In the genomic region with DNA sequence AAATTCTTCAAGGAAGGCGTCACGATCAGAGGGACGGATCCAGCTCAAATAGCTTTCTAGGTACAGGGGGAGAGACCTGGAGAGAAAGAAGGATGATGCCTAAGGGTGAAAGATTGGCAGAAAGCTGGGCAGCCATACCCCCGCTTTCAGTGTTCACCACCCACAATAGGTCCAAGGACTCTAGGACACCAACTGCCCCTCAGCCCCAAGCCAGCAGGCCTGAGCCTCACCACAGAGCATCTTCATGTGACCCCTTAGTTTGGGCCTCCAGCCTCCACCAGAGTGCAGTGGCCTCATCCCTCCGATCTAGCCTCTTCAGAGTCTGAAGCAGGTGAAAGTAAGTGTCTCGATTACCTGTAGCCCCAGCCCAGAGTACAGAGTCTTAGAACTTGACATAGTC, we compare ENCODE assay signal across 15 cellular contexts. TPM values are rescaled to one million over a fixed set of nuclear protein-coding genes. Genes with fewer than 3 reads are reported as not detected.
DNase-seq lines count a peak whose midpoint lies in the region; ATAC-seq and TF ChIP-seq lines count a peak whose summit lies in the region.
"Had no signal": no experiment of that assay in that cellular context is flagged by ENCODE, and none has a peak within 500 bp of the region (broad histone marks: within the 10 kb centered on the region; RNA-seq: fewer than 3 reads in every experiment).

No MANE protein-coding gene starts in this region.

- no peak for TF ChIP-seq CTCF in brain (conservative IDR thresholded peaks at IDR 0.05)
- TF ChIP-seq CTCF in nephron (IDR thresholded peaks at IDR 0.05; ENCODE audit: unreplicated experiment in 3 of 3), result no peak
- TF ChIP-seq CTCF in type B pancreatic cell (conservative IDR thresholded peaks at IDR 0.05), result no peak

- H3K9me3 Mint-ChIP-seq in activated CD8-positive, alpha-beta memory T cell treated with anti-CD3 and anti-CD28 coated beads, Interleukin-2, amount 10 ng/mL, durations not matched to agents 7 days and 5 days (ENCODE audit: low read depth), result no peaks in the 10 kb centered on the region
- H3K9me3 Mint-ChIP-seq in brain (no peaks in the 10 kb centered on the region), nephron (no peaks in the 10 kb centered on the region), type B pancreatic cell (no peaks in the 10 kb centered on the region)
- H3K9me3 Mint-ChIP-seq: CD8-positive, alpha-beta T cell had no signal

- no peak for ATAC-seq in activated CD8-positive, alpha-beta memory T cell treated with anti-CD3 and anti-CD28 coated beads, Interleukin-2, amount 10 ng/mL, durations not matched to agents 7 days and 5 days
- ATAC-seq: CD8-positive, alpha-beta T cell; HCT116; K562 had no signal

- no peaks in the 10 kb centered on the region for H3K27me3 Mint-ChIP-seq in activated CD8-positive, alpha-beta memory T cell treated with anti-CD3 and anti-CD28 coated beads, Interleukin-2, amount 10 ng/mL, durations not matched to agents 7 days and 5 days
- H3K27me3 Mint-ChIP-seq in brain (peaks cover 7% of the 10 kb centered on the region), nephron (ENCODE audit: low read depth) (no peaks in the 10 kb centered on the region), type B pancreatic cell (no peaks in the 10 kb centered on the region)

- H3K4me3 Mint-ChIP-seq in activated CD8-positive, alpha-beta memory T cell treated with anti-CD3 and anti-CD28 coated beads, Interleukin-2, amount 10 ng/mL, durations not matched to agents 7 days and 5 days, result no peak overlapping the region
- H3K4me3 Mint-ChIP-seq in brain (peak overlapping the region in 1 of 5 experiments; percentile 65), nephron (no peak overlapping the region), type B pancreatic cell (peak overlapping the region; percentile 1)
- H3K4me3 Mint-ChIP-seq: CD8-positive, alpha-beta T cell had no signal

- H3K4me1 Mint-ChIP-seq in activated CD8-positive, alpha-beta memory T cell treated with anti-CD3 and anti-CD28 coated beads, Interleukin-2, amount 10 ng/mL, durations not matched to agents 7 days and 5 days, result peaks cover 68% of the 10 kb centered on the region
- H3K4me1 Mint-ChIP-seq in brain, result peaks cover 53% of the 10 kb centered on the region
- H3K4me1 Mint-ChIP-seq in nephron, result peaks cover 48% of the 10 kb centered on the region
- peaks cover 33% of the 10 kb centered on the region for H3K4me1 Mint-ChIP-seq in type B pancreatic cell (ENCODE audit: unreplicated experiment)

- CTCF ChIA-PET in activated CD8-positive, alpha-beta memory T cell treated with anti-CD3 and anti-CD28 coated beads, Interleukin-2, amount 10 ng/mL, durations not matched to agents 7 days and 5 days (lab: Charles Lee), result interaction anchor here (4.8 kb wide), 1 partner anchor 21 kb away, joined by 35 read pairs; a partner anchor contains a TSS

- peak overlapping the region; percentile 96 for H3K27ac Mint-ChIP-seq in activated CD8-positive, alpha-beta memory T cell treated with anti-CD3 and anti-CD28 coated beads, Interleukin-2, amount 10 ng/mL, durations not matched to agents 7 days and 5 days
- H3K27ac Mint-ChIP-seq in brain (peak overlapping the region in 4 of 5 experiments; percentile 38 to 99 (median 98)), nephron (peak overlapping the region in 2 of 3 experiments; percentile 46 to 51), type B pancreatic cell (peak overlapping the region; percentile 23)
- H3K27ac Mint-ChIP-seq: CD8-positive, alpha-beta T cell had no signal

- peaks cover 40% of the 10 kb centered on the region for H3K36me3 Mint-ChIP-seq in activated CD8-positive, alpha-beta memory T cell treated with anti-CD3 and anti-CD28 coated beads, Interleukin-2, amount 10 ng/mL, durations not matched to agents 7 days and 5 days
- H3K36me3 Mint-ChIP-seq in brain (peaks cover 38% of the 10 kb centered on the region), nephron (ENCODE audit: low read depth) (peaks cover 32% of the 10 kb centered on the region), type B pancreatic cell (peaks cover 29% of the 10 kb centered on the region)

- DNase-seq in activated CD8-positive, alpha-beta memory T cell treated with anti-CD3 and anti-CD28 coated beads, Interleukin-2, amount 10 ng/mL, durations not matched to agents 7 days and 5 days, result no peak
- DNase-seq in activated CD8-positive, alpha-beta memory T cell treated with anti-CD3 and anti-CD28 coated beads for 24 hours, result no peak
- DNase-seq in type B pancreatic cell (ENCODE audit: extremely low spot score, unreplicated experiment) (no peak), RKO (ENCODE audit: low spot score) (no peak), T-helper 1 cell (no peak)
- DNase-seq in activated effector memory CD4-positive, alpha-beta T cell treated with anti-CD3 and anti-CD28 coated beads, Interleukin-2, amount 50 U/mL, for 16 hours, result no peak
- DNase-seq: CD8-positive, alpha-beta T cell; DMS79 treated with DMSO at 0.1 percent for 48 hours; NCI-H187; NCI-H526 treated with DMSO at 0.1 percent for 48 hours; NK-92 treated with Interleukin-12 subunit alpha and Interleukin-12 subunit beta, amount 100 ng/mL, for 24 hours had no signal

RNA-seq across cellular contexts. Expression of a gene that starts 1.7 kb away (rescaled TPM):
- total RNA-seq in activated CD8-positive, alpha-beta memory T cell treated with anti-CD3 and anti-CD28 coated beads, Interleukin-2, amount 10 ng/mL, durations not matched to agents 7 days and 5 days, result 100 to 1,000 TPM; 222 to 298 TPM
- 269 TPM for polyA plus RNA-seq in brain (ENCODE audit: insufficient read depth, low read depth, low replicate concordance)
- 258 and 285 TPM in 2 replicates for total RNA-seq in type B pancreatic cell (ENCODE audit: low replicate concordance)

RNA-seq across cellular contexts. Expression of a gene that starts 5.6 kb away (rescaled TPM):
- total RNA-seq in activated CD8-positive, alpha-beta memory T cell treated with anti-CD3 and anti-CD28 coated beads, Interleukin-2, amount 10 ng/mL, durations not matched to agents 7 days and 5 days, result 100 to 1,000 TPM; 121 to 141 TPM
- 79.9 TPM for polyA plus RNA-seq in brain (ENCODE audit: insufficient read depth, low read depth, low replicate concordance)
- 33.9 and 72.6 TPM in 2 replicates for total RNA-seq in type B pancreatic cell (ENCODE audit: low replicate concordance)

RNA-seq across cellular contexts. Expression of a gene that starts 22.2 kb away (rescaled TPM):
- 10 to 100 TPM; 28.5 to 31.6 TPM for total RNA-seq in activated CD8-positive, alpha-beta memory T cell treated with anti-CD3 and anti-CD28 coated beads, Interleukin-2, amount 10 ng/mL, durations not matched to agents 7 days and 5 days
- polyA plus RNA-seq in brain (ENCODE audit: insufficient read depth, low read depth, low replicate concordance), result 39.7 TPM
- total RNA-seq in type B pancreatic cell (ENCODE audit: low replicate concordance), result 24.6 and 28.1 TPM in 2 replicates

RNA-seq across cellular contexts. Expression of a gene that starts 28.8 kb away (rescaled TPM):
- total RNA-seq in activated CD8-positive, alpha-beta memory T cell treated with anti-CD3 and anti-CD28 coated beads, Interleukin-2, amount 10 ng/mL, durations not matched to agents 7 days and 5 days, result 100 to 1,000 TPM; 145 to 169 TPM
- polyA plus RNA-seq in brain (ENCODE audit: insufficient read depth, low read depth, low replicate concordance), result 214 TPM
- total RNA-seq in type B pancreatic cell (ENCODE audit: low replicate concordance), result 115 and 149 TPM in 2 replicates

RNA-seq across cellular contexts. Expression of a gene that starts 41.5 kb away (rescaled TPM):
- 10 to 100 TPM; 15.9 to 17.1 TPM for total RNA-seq in activated CD8-positive, alpha-beta memory T cell treated with anti-CD3 and anti-CD28 coated beads, Interleukin-2, amount 10 ng/mL, durations not matched to agents 7 days and 5 days
- polyA plus RNA-seq in brain (ENCODE audit: insufficient read depth, low read depth, low replicate concordance), result 16.6 TPM
- 15.6 and 23.3 TPM in 2 replicates for total RNA-seq in type B pancreatic cell (ENCODE audit: low replicate concordance)

Comparison
In these comparisons a context has a peak if more than half of its experiments do, and no peak if none do; other contexts are left out.
1. H3K27ac Mint-ChIP-seq: peak in every context shown above with its lines; median percentile 98 in brain; 96 in activated CD8-positive, alpha-beta memory T cell treated with anti-CD3 and anti-CD28 coated beads, Interleukin-2, amount 10 ng/mL, durations not matched to agents 7 days and 5 days; 48 in nephron; 23 in type B pancreatic cell.